In the genomic region with DNA sequence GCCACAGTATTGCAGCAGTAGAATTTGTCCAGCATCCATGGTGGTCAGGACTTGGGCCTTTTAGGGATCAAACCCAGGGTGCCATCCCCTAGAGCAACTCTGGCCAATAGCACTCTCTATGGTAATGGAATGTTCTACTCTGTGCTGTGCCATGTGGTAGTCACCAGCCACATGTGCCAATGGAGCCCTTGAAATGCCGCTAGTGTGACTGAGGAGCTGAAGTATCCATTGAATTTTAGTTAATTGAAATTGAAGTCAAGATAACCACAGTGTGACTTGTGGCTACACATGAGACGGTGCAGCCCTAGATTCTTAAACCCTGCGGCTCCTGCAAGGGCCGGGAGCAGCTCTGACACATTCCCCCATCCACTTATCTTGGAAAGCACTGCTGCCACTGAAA, we compare ENCODE assay signal across 34 cellular contexts. TPM values are rescaled to one million over a fixed set of nuclear protein-coding genes. Genes with fewer than 3 reads are reported as not detected.
"Had no signal": no experiment of that assay in that cellular context is flagged by ENCODE, and none has a peak within 500 bp of the region (broad histone marks: within the 10 kb centered on the region; RNA-seq: fewer than 3 reads in every experiment).

No MANE protein-coding gene starts in this region.

- H3K27ac ChIP-seq: ascending aorta, breast epithelium, coronary artery, dorsolateral prefrontal cortex had no signal

- H3K4me1 ChIP-seq: ascending aorta, breast epithelium had no signal

- H3K4me1 Mint-ChIP-seq: activated CD8-positive, alpha-beta memory T cell treated with anti-CD3 and anti-CD28 coated beads, Interleukin-2, amount 10 ng/mL, durations not matched to agents 7 days and 5 days; activated naive CD4-positive, alpha-beta T cell treated with anti-CD3 and anti-CD28 coated beads, Interleukin-2, amount 50 U/mL, for 24 hours; activated naive CD8-positive, alpha-beta T cell treated with anti-CD3 and anti-CD28 coated beads for 36 hours; activated naive CD8-positive, alpha-beta T cell treated with anti-CD3 and anti-CD28 coated beads, Interleukin-2, amount 50 U/mL, for 24 hours; central memory CD8-positive, alpha-beta T cell; endodermal cell had no signal

- H3K4me3 ChIP-seq: ascending aorta, breast epithelium, coronary artery, dorsolateral prefrontal cortex had no signal

- H3K9me3 ChIP-seq: ascending aorta, breast epithelium had no signal

- H3K4me3 Mint-ChIP-seq: activated CD8-positive, alpha-beta memory T cell treated with anti-CD3 and anti-CD28 coated beads, Interleukin-2, amount 10 ng/mL, durations not matched to agents 7 days and 5 days; activated CD8-positive, alpha-beta T cell treated with anti-CD3 and anti-CD28 coated beads for 36 hours; activated naive CD4-positive, alpha-beta T cell treated with anti-CD3 and anti-CD28 coated beads for 36 hours; activated naive CD4-positive, alpha-beta T cell treated with anti-CD3 and anti-CD28 coated beads, Interleukin-2, amount 50 U/mL, for 24 hours; activated naive CD8-positive, alpha-beta T cell treated with anti-CD3 and anti-CD28 coated beads for 36 hours; activated naive CD8-positive, alpha-beta T cell treated with anti-CD3 and anti-CD28 coated beads, Interleukin-2, amount 50 U/mL, for 24 hours; activated T-helper 1 cell treated with anti-CD3 and anti-CD28 coated beads, Interleukin-12 subunit alpha, Interleukin-12 subunit beta, Interleukin-2, Interleukin-4 antibody, amounts not matched to agents 30 ng/mL and 10 ng/mL and 1 ng/mL, durations not matched to agents 14 hours and 24 hours and 36 hours; brain; central memory CD8-positive, alpha-beta T cell; dendritic cell treated with granulocyte-macrophage colony-stimulating factor and Interleukin-4, amounts not matched to agents 40 ng/mL and 50 ng/mL, for 4 days; endodermal cell; T-helper 17 cell; T-helper 2 cell treated with Interferon-gamma antibody and Interleukin-4, amounts not matched to agents 5 μg/mL and 100 μg/mL, for 36 hours; WTC11 had no signal

- DNase-seq: activated CD4-positive, alpha-beta T cell treated with anti-CD3 and anti-CD28 coated beads for 1 hour; activated CD4-positive, alpha-beta T cell treated with anti-CD3 and anti-CD28 coated beads for 48 hours; activated CD4-positive, alpha-beta T cell treated with anti-CD3 and anti-CD28 coated beads, Interleukin-2, amount 50 U/mL, for 1 hour; activated CD4-positive, alpha-beta T cell treated with anti-CD3 and anti-CD28 coated beads, Interleukin-2, amount 50 U/mL, for 48 hours; activated CD8-positive, alpha-beta memory T cell treated with anti-CD3 and anti-CD28 coated beads, Interleukin-2, amount 10 ng/mL, durations not matched to agents 7 days and 5 days; activated CD8-positive, alpha-beta memory T cell treated with anti-CD3 and anti-CD28 coated beads, Interleukin-2, amount 50 U/mL, for 4 hours; activated CD8-positive, alpha-beta T cell treated with anti-CD3 and anti-CD28 coated beads for 36 hours; activated effector memory CD4-positive, alpha-beta T cell treated with anti-CD3 and anti-CD28 coated beads, Interleukin-2, amount 50 U/mL, for 16 hours; activated naive CD4-positive, alpha-beta T cell treated with anti-CD3 and anti-CD28 coated beads for 36 hours; activated naive CD8-positive, alpha-beta T cell treated with anti-CD3 and anti-CD28 coated beads for 36 hours; activated naive CD8-positive, alpha-beta T cell treated with anti-CD3 and anti-CD28 coated beads, Interleukin-2, amount 50 U/mL, for 24 hours; activated T-cell treated with anti-CD3 and anti-CD28 coated beads, Interleukin-2, amount 50 U/mL, for 1 hour; activated T-cell treated with anti-CD3 and anti-CD28 coated beads, Interleukin-2, amount 50 U/mL, for 48 hours; dorsolateral prefrontal cortex; effector memory CD4-positive, alpha-beta T cell; endodermal cell; foreskin fibroblast; head of caudate nucleus; T-helper 1 cell; T-helper 17 cell; T1000 had no signal

- H3K36me3 Mint-ChIP-seq: activated CD8-positive, alpha-beta memory T cell treated with anti-CD3 and anti-CD28 coated beads, Interleukin-2, amount 10 ng/mL, durations not matched to agents 7 days and 5 days; activated naive CD4-positive, alpha-beta T cell treated with anti-CD3 and anti-CD28 coated beads, Interleukin-2, amount 50 U/mL, for 24 hours; activated naive CD8-positive, alpha-beta T cell treated with anti-CD3 and anti-CD28 coated beads for 36 hours; brain; WTC11 had no signal

- ATAC-seq: activated CD8-positive, alpha-beta memory T cell treated with anti-CD3 and anti-CD28 coated beads, Interleukin-2, amount 10 ng/mL, durations not matched to agents 7 days and 5 days; activated CD8-positive, alpha-beta T cell treated with anti-CD3 and anti-CD28 coated beads for 36 hours; activated naive CD8-positive, alpha-beta T cell treated with anti-CD3 and anti-CD28 coated beads, Interleukin-2, amount 50 U/mL, for 24 hours; esophagus mucosa; T-helper 17 cell; WTC11 had no signal

- FAIRE-seq: frontal cortex had no signal

- H3K27me3 ChIP-seq: ascending aorta, breast epithelium, dorsolateral prefrontal cortex had no signal

- H3K9me3 Mint-ChIP-seq: activated CD8-positive, alpha-beta T cell treated with anti-CD3 and anti-CD28 coated beads for 36 hours; activated naive CD4-positive, alpha-beta T cell treated with anti-CD3 and anti-CD28 coated beads for 36 hours; activated naive CD4-positive, alpha-beta T cell treated with anti-CD3 and anti-CD28 coated beads, Interleukin-2, amount 50 U/mL, for 24 hours; activated naive CD8-positive, alpha-beta T cell treated with anti-CD3 and anti-CD28 coated beads for 36 hours; activated naive CD8-positive, alpha-beta T cell treated with anti-CD3 and anti-CD28 coated beads, Interleukin-2, amount 50 U/mL, for 24 hours; activated T-helper 1 cell treated with anti-CD3 and anti-CD28 coated beads, Interleukin-12 subunit alpha, Interleukin-12 subunit beta, Interleukin-2, Interleukin-4 antibody, amounts not matched to agents 30 ng/mL and 10 ng/mL and 1 ng/mL, durations not matched to agents 14 hours and 24 hours and 36 hours; activated T-helper 2 cell treated with anti-CD3 and anti-CD28 coated beads, Interferon-gamma antibody, Interleukin-2, Interleukin-4, amounts not matched to agents 10 μg/mL and 5 μg/mL and 100 μg/mL, durations not matched to agents 14 hours and 24 hours and 36 hours; central memory CD8-positive, alpha-beta T cell; dendritic cell treated with granulocyte-macrophage colony-stimulating factor and Interleukin-4, amounts not matched to agents 40 ng/mL and 50 ng/mL, for 4 days; endodermal cell; T-helper 2 cell treated with Interferon-gamma antibody and Interleukin-4, amounts not matched to agents 5 μg/mL and 100 μg/mL, for 36 hours; WTC11 had no signal

- H3K27ac Mint-ChIP-seq: activated CD8-positive, alpha-beta memory T cell treated with anti-CD3 and anti-CD28 coated beads, Interleukin-2, amount 10 ng/mL, durations not matched to agents 7 days and 5 days; activated CD8-positive, alpha-beta T cell treated with anti-CD3 and anti-CD28 coated beads for 36 hours; activated naive CD4-positive, alpha-beta T cell treated with anti-CD3 and anti-CD28 coated beads for 36 hours; activated naive CD4-positive, alpha-beta T cell treated with anti-CD3 and anti-CD28 coated beads, Interleukin-2, amount 50 U/mL, for 24 hours; activated naive CD8-positive, alpha-beta T cell treated with anti-CD3 and anti-CD28 coated beads for 36 hours; activated naive CD8-positive, alpha-beta T cell treated with anti-CD3 and anti-CD28 coated beads, Interleukin-2, amount 50 U/mL, for 24 hours; activated T-helper 1 cell treated with anti-CD3 and anti-CD28 coated beads, Interleukin-12 subunit alpha, Interleukin-12 subunit beta, Interleukin-2, Interleukin-4 antibody, amounts not matched to agents 30 ng/mL and 10 ng/mL and 1 ng/mL, durations not matched to agents 14 hours and 24 hours and 36 hours; activated T-helper 2 cell treated with anti-CD3 and anti-CD28 coated beads, Interferon-gamma antibody, Interleukin-2, Interleukin-4, amounts not matched to agents 10 μg/mL and 5 μg/mL and 100 μg/mL, durations not matched to agents 14 hours and 24 hours and 36 hours; brain; dendritic cell treated with granulocyte-macrophage colony-stimulating factor and Interleukin-4, amounts not matched to agents 40 ng/mL and 50 ng/mL, for 4 days; endodermal cell; T-helper 17 cell; T-helper 2 cell treated with Interferon-gamma antibody and Interleukin-4, amounts not matched to agents 5 μg/mL and 100 μg/mL, for 36 hours; WTC11 had no signal

- H3K36me3 ChIP-seq: ascending aorta, breast epithelium had no signal

RNA-seq across cellular contexts. Expression of gene SLC2A10, which starts 54.6 kb away (rescaled TPM):
- total RNA-seq: activated CD8-positive, alpha-beta memory T cell treated with anti-CD3 and anti-CD28 coated beads, Interleukin-2, amount 10 ng/mL, durations not matched to agents 7 days and 5 days; activated CD8-positive, alpha-beta T cell treated with anti-CD3 and anti-CD28 coated beads for 36 hours; activated naive CD4-positive, alpha-beta T cell treated with anti-CD3 and anti-CD28 coated beads for 36 hours; activated T-helper 1 cell treated with anti-CD3 and anti-CD28 coated beads, Interleukin-12 subunit alpha, Interleukin-12 subunit beta, Interleukin-2, Interleukin-4 antibody, amounts not matched to agents 30 ng/mL and 10 ng/mL and 1 ng/mL, durations not matched to agents 14 hours and 24 hours and 36 hours; activated T-helper 2 cell treated with anti-CD3 and anti-CD28 coated beads, Interferon-gamma antibody, Interleukin-2, Interleukin-4, amounts not matched to agents 10 μg/mL and 5 μg/mL and 100 μg/mL, durations not matched to agents 14 hours and 24 hours and 36 hours; T-helper 17 cell had no signal
